1 cellular context compared by ENCODE assay signal in the genomic region with DNA sequence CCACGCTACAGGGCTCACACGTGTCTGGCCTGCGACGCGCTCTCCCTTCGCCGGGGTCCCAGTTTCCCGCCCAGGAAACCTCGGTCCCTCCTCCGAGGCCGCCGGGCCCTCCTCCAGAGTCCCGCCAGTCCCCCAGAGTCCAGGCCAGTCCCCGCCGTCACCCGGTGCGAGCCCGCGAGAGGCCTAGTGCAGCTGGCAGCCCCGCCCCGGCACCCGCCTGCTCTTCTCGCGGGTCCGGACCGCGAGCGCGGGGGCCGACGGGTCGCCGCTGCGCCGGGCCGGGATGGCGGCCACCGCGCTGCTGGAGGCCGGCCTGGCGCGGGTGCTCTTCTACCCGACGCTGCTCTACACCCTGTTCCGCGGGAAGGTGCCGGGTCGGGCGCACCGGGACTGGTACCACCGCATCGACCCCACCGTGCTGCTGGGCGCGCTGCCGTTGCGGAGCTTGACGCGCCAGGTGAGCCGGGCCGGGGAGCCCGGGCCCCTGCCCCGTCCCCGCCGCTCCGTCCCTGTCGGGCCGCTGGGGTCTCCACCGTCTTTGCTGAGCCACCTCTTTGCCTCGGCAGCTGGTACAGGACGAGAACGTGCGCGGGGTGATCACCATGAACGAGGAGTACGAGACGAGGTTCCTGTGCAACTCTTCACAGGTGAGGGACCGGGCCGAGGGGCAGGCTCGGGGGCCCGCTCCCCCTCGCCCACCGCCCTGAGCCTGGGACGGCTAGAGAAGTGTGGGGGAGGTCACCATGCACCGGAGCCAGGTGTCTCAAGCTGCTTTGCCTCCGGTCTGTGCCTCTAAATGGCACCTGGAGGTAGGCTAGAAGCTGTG.
TF ChIP-seq lines count a peak whose summit lies in the region.

A gene with protein sequence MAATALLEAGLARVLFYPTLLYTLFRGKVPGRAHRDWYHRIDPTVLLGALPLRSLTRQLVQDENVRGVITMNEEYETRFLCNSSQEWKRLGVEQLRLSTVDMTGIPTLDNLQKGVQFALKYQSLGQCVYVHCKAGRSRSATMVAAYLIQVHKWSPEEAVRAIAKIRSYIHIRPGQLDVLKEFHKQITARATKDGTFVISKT (plus strand): TSS at position 260 of the 826 bp plus-strand sequence. CDS start 24 bp downstream, at position 284.

TF ChIP-seq in GM12878, 131 proteins besides CTCF, POLR2A, EP300 and RAD21 (continued from another document):
- TF ChIP-seq, protein P1, sequence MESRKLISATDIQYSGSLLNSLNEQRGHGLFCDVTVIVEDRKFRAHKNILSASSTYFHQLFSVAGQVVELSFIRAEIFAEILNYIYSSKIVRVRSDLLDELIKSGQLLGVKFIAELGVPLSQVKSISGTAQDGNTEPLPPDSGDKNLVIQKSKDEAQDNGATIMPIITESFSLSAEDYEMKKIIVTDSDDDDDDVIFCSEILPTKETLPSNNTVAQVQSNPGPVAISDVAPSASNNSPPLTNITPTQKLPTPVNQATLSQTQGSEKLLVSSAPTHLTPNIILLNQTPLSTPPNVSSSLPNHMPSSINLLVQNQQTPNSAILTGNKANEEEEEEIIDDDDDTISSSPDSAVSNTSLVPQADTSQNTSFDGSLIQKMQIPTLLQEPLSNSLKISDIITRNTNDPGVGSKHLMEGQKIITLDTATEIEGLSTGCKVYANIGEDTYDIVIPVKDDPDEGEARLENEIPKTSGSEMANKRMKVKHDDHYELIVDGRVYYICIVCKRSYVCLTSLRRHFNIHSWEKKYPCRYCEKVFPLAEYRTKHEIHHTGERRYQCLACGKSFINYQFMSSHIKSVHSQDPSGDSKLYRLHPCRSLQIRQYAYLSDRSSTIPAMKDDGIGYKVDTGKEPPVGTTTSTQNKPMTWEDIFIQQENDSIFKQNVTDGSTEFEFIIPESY (IDR thresholded peaks at IDR 0.05): no peak
- TF ChIP-seq, protein P2, sequence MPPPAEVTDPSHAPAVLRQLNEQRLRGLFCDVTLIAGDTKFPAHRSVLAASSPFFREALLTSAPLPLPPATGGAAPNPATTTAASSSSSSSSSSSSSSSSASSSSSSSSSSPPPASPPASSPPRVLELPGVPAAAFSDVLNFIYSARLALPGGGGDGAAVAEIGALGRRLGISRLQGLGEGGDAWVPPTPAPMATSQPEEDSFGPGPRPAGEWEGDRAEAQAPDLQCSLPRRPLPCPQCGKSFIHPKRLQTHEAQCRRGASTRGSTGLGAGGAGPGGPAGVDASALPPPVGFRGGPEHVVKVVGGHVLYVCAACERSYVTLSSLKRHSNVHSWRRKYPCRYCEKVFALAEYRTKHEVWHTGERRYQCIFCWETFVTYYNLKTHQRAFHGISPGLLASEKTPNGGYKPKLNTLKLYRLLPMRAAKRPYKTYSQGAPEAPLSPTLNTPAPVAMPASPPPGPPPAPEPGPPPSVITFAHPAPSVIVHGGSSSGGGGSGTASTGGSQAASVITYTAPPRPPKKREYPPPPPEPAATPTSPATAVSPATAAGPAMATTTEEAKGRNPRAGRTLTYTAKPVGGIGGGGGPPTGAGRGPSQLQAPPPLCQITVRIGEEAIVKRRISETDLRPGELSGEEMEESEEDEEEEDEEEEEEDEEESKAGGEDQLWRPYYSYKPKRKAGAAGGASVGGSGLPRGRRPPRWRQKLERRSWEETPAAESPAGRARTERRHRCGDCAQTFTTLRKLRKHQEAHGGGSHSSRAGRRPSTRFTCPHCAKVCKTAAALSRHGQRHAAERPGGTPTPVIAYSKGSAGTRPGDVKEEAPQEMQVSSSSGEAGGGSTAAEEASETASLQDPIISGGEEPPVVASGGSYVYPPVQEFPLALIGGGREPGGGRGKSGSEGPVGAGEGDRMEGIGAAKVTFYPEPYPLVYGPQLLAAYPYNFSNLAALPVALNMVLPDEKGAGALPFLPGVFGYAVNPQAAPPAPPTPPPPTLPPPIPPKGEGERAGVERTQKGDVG (CRISPR knock-in tag; IDR thresholded peaks at IDR 0.05): no peak
- TF ChIP-seq CEBPB (IDR thresholded peaks at IDR 0.05; ENCODE audit: borderline replicate concordance in 1 of 2, low read depth in 2 of 2, low read length in 2 of 2): no peak
- TF ChIP-seq PAX5 (IDR thresholded peaks at IDR 0.05; ENCODE audit: borderline replicate concordance, low read depth, low read length): no peak
- TF ChIP-seq EED (IDR thresholded peaks at IDR 0.05; ENCODE audit: low read depth): no peak
- TF ChIP-seq, protein P3, sequence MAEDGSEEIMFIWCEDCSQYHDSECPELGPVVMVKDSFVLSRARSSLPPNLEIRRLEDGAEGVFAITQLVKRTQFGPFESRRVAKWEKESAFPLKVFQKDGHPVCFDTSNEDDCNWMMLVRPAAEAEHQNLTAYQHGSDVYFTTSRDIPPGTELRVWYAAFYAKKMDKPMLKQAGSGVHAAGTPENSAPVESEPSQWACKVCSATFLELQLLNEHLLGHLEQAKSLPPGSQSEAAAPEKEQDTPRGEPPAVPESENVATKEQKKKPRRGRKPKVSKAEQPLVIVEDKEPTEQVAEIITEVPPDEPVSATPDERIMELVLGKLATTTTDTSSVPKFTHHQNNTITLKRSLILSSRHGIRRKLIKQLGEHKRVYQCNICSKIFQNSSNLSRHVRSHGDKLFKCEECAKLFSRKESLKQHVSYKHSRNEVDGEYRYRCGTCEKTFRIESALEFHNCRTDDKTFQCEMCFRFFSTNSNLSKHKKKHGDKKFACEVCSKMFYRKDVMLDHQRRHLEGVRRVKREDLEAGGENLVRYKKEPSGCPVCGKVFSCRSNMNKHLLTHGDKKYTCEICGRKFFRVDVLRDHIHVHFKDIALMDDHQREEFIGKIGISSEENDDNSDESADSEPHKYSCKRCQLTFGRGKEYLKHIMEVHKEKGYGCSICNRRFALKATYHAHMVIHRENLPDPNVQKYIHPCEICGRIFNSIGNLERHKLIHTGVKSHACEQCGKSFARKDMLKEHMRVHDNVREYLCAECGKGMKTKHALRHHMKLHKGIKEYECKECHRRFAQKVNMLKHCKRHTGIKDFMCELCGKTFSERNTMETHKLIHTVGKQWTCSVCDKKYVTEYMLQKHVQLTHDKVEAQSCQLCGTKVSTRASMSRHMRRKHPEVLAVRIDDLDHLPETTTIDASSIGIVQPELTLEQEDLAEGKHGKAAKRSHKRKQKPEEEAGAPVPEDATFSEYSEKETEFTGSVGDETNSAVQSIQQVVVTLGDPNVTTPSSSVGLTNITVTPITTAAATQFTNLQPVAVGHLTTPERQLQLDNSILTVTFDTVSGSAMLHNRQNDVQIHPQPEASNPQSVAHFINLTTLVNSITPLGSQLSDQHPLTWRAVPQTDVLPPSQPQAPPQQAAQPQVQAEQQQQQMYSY (CRISPR knock-in tag; IDR thresholded peaks at IDR 0.05): no peak
- no peak for TF ChIP-seq CBFB (IDR thresholded peaks at IDR 0.05; ENCODE audit: low read depth)
- no peak for TF ChIP-seq NFXL1 (IDR thresholded peaks at IDR 0.05; ENCODE audit: borderline replicate concordance)
- TF ChIP-seq SREBF2 (IDR thresholded peaks at IDR 0.05; ENCODE audit: low read length): no peak
- no peak for TF ChIP-seq SMAD5 (IDR thresholded peaks at IDR 0.05; ENCODE audit: low read depth)
- peak; percentile 78; the same call in 1 of the 2 replicates for TF ChIP-seq RB1 (IDR thresholded peaks at IDR 0.05; ENCODE audit: borderline replicate concordance)
- no peak for TF ChIP-seq JUND (IDR thresholded peaks at IDR 0.05; ENCODE audit: low read depth, low read length)
- TF ChIP-seq, protein P4, sequence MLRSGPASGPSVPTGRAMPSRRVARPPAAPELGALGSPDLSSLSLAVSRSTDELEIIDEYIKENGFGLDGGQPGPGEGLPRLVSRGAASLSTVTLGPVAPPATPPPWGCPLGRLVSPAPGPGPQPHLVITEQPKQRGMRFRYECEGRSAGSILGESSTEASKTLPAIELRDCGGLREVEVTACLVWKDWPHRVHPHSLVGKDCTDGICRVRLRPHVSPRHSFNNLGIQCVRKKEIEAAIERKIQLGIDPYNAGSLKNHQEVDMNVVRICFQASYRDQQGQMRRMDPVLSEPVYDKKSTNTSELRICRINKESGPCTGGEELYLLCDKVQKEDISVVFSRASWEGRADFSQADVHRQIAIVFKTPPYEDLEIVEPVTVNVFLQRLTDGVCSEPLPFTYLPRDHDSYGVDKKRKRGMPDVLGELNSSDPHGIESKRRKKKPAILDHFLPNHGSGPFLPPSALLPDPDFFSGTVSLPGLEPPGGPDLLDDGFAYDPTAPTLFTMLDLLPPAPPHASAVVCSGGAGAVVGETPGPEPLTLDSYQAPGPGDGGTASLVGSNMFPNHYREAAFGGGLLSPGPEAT (IDR thresholded peaks at IDR 0.05; ENCODE audit: low read depth): no peak
- TF ChIP-seq, protein P5, sequence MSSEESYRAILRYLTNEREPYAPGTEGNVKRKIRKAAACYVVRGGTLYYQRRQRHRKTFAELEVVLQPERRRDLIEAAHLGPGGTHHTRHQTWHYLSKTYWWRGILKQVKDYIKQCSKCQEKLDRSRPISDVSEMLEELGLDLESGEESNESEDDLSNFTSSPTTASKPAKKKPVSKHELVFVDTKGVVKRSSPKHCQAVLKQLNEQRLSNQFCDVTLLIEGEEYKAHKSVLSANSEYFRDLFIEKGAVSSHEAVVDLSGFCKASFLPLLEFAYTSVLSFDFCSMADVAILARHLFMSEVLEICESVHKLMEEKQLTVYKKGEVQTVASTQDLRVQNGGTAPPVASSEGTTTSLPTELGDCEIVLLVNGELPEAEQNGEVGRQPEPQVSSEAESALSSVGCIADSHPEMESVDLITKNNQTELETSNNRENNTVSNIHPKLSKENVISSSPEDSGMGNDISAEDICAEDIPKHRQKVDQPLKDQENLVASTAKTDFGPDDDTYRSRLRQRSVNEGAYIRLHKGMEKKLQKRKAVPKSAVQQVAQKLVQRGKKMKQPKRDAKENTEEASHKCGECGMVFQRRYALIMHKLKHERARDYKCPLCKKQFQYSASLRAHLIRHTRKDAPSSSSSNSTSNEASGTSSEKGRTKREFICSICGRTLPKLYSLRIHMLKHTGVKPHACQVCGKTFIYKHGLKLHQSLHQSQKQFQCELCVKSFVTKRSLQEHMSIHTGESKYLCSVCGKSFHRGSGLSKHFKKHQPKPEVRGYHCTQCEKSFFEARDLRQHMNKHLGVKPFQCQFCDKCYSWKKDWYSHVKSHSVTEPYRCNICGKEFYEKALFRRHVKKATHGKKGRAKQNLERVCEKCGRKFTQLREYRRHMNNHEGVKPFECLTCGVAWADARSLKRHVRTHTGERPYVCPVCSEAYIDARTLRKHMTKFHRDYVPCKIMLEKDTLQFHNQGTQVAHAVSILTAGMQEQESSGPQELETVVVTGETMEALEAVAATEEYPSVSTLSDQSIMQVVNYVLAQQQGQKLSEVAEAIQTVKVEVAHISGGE (CRISPR knock-in tag; IDR thresholded peaks at IDR 0.05): no peak
- TF ChIP-seq LARP7 (IDR thresholded peaks at IDR 0.05): peak; percentile 94
- TF ChIP-seq NR2C1 (IDR thresholded peaks at IDR 0.05): peak; percentile 46
- TF ChIP-seq, protein P6, sequence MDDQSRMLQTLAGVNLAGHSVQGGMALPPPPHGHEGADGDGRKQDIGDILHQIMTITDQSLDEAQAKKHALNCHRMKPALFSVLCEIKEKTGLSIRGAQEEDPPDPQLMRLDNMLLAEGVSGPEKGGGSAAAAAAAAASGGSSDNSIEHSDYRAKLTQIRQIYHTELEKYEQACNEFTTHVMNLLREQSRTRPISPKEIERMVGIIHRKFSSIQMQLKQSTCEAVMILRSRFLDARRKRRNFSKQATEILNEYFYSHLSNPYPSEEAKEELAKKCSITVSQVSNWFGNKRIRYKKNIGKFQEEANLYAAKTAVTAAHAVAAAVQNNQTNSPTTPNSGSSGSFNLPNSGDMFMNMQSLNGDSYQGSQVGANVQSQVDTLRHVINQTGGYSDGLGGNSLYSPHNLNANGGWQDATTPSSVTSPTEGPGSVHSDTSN (IDR thresholded peaks at IDR 0.05; ENCODE audit: insufficient replicate concordance, low read depth, low read length): no peak
- no peak for TF ChIP-seq CHD4 (IDR thresholded peaks at IDR 0.05)
- TF ChIP-seq TBL1XR1 (IDR thresholded peaks at IDR 0.05; ENCODE audit: low read depth, low read length): no peak
- TF ChIP-seq ZZZ3 (IDR thresholded peaks at IDR 0.05; ENCODE audit: control insufficient read depth, insufficient read length, low read depth): no peak
- TF ChIP-seq NFIC (IDR thresholded peaks at IDR 0.05; ENCODE audit: low read depth, low read length): no peak
- 0 out of 3 replicates have a peak, but pooled peaks have one; percentile 44 for TF ChIP-seq POU2F2 (IDR thresholded peaks at IDR 0.05; ENCODE audit: borderline replicate concordance, low read depth, low read length)
- TF ChIP-seq, protein P7, sequence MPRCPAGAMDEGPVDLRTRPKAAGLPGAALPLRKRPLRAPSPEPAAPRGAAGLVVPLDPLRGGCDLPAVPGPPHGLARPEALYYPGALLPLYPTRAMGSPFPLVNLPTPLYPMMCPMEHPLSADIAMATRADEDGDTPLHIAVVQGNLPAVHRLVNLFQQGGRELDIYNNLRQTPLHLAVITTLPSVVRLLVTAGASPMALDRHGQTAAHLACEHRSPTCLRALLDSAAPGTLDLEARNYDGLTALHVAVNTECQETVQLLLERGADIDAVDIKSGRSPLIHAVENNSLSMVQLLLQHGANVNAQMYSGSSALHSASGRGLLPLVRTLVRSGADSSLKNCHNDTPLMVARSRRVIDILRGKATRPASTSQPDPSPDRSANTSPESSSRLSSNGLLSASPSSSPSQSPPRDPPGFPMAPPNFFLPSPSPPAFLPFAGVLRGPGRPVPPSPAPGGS (IDR thresholded peaks at IDR 0.05; ENCODE audit: borderline replicate concordance, insufficient read depth, low read depth, low read length, poor library complexity, severe bottlenecking): no peak
- TF ChIP-seq, protein P8, sequence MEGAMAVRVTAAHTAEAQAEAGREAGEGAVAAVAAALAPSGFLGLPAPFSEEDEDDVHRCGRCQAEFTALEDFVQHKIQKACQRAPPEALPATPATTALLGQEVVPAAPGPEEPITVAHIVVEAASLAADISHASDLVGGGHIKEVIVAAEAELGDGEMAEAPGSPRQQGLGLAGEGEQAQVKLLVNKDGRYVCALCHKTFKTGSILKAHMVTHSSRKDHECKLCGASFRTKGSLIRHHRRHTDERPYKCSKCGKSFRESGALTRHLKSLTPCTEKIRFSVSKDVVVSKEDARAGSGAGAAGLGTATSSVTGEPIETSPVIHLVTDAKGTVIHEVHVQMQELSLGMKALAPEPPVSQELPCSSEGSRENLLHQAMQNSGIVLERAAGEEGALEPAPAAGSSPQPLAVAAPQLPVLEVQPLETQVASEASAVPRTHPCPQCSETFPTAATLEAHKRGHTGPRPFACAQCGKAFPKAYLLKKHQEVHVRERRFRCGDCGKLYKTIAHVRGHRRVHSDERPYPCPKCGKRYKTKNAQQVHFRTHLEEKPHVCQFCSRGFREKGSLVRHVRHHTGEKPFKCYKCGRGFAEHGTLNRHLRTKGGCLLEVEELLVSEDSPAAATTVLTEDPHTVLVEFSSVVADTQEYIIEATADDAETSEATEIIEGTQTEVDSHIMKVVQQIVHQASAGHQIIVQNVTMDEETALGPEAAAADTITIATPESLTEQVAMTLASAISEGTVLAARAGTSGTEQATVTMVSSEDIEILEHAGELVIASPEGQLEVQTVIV (IDR thresholded peaks at IDR 0.05; ENCODE audit: borderline replicate concordance, partially characterized antibody): no peak
